8 cellular contexts compared by ENCODE assay signal in the genomic region with DNA sequence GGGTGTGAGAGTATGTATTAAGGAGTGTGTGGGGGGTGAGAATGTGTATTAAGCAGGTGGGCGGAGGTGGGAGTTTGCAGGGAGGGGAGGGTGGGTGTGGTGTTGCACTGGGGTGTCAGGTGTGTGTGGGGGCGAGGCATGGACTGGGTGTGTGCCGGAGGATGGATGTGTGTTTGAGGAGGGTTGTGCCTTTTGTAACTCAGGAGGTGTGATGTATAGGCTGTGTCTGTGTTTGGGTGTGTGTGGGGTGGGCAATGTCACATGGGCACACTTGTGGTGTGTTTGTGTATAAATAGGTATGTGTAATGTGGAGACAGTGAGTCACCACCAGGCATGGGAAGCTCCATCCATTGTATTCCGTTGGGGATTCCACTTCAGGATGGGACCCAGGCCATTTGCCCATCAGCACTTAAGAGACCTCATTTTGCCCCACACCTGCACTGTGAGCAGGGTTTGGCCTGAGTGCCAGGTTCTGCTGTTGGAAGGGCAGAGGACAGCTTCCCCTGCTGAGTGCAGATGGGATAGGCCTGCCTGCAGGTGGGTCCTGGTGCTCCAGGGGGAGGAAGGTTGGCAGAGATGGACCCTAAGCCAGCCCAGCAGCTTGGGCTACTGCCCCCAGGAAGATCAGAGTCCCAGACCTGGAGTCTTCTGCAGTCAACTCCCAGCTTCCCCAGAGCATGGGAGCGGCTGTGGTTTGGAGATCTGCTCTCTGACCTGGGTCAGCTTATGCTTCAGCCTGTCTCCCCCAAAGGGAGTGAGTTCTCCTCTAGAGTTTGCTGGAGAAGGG. TPM values are rescaled to one million over a fixed set of nuclear protein-coding genes. Genes with fewer than 3 reads are reported as not detected.
DNase-seq lines count a peak whose midpoint lies in the region; ATAC-seq and TF ChIP-seq lines count a peak whose summit lies in the region.

No MANE protein-coding gene starts in this region.

- peak overlapping the region; percentile 100 for H3K4me3 Mint-ChIP-seq in endothelial cell (ENCODE audit: unreplicated experiment)
- peak overlapping the region; percentile 75 to 96 (median 84) for H3K4me3 Mint-ChIP-seq in nephron

- H3K9me3 ChIP-seq in BE2C: no peaks in the 10 kb centered on the region
- no peaks in the 10 kb centered on the region for H3K9me3 ChIP-seq in OCI-LY7 (ENCODE audit: low read length)

- DNase-seq in BE2C (peak; percentile 48), NCI-H2029 treated with DMSO at 0.1 percent for 48 hours (lab: John Stamatoyannopoulos, UW) (peak; percentile 17), endothelial cell (ENCODE audit: low spot score) (no peak), OCI-LY7 (ENCODE audit: low spot score) (no peak)
- no peak for DNase-seq in stimulated activated CD4-positive, alpha-beta T cell treated with anti-CD3 and anti-CD28 coated beads, Interleukin-4, amount 100 ng/mL, for 4 hours

- ATAC-seq in GM21786 (IDR thresholded peaks at IDR 0.05; ENCODE audit: unreplicated experiment): no peak
- ATAC-seq in HG03159 (IDR thresholded peaks at IDR 0.05; ENCODE audit: unreplicated experiment): no peak

- H3K27me3 Mint-ChIP-seq in endothelial cell (ENCODE audit: unreplicated experiment): peaks cover 12% of the 10 kb centered on the region
- peaks cover 53% of the 10 kb centered on the region for H3K27me3 Mint-ChIP-seq in nephron (ENCODE audit: low read depth)

- H4K20me1 ChIP-seq in OCI-LY7 (ENCODE audit: insufficient read depth, low read length): no peaks in the 10 kb centered on the region

- H3K9me2 ChIP-seq in OCI-LY7 (ENCODE audit: insufficient read depth, low read length): no peaks in the 10 kb centered on the region

- no peak overlapping the region for H3K27ac Mint-ChIP-seq in endothelial cell (ENCODE audit: unreplicated experiment)
- H3K27ac Mint-ChIP-seq in nephron: peak overlapping the region; percentile 50 to 76 (median 72)

- H3K4me1 Mint-ChIP-seq in endothelial cell (ENCODE audit: unreplicated experiment): peaks cover 68% of the 10 kb centered on the region
- H3K4me1 Mint-ChIP-seq in nephron: peaks cover 75% of the 10 kb centered on the region

- H3K79me2 ChIP-seq in OCI-LY7 (ENCODE audit: insufficient read depth, low read depth, low read length): no peaks in the 10 kb centered on the region

- POLR2A ChIA-PET in OCI-LY7 (lab: Charles Lee): interaction anchor here (0.7 kb wide), 1 partner anchor 25 kb away, joined by 3 read pairs; no protein-coding TSS in a partner anchor

- H3K36me3 ChIP-seq in BE2C: peaks cover 67% of the 10 kb centered on the region
- no peaks in the 10 kb centered on the region for H3K36me3 ChIP-seq in OCI-LY7 (ENCODE audit: insufficient read depth, low read length)

- H3K4me3 ChIP-seq in BE2C (ENCODE audit: low read depth, low read length) (peak overlapping the region; percentile 97), OCI-LY7 (ENCODE audit: low read depth, low read length, poor library complexity, severe bottlenecking) (no peak overlapping the region)

- H3K27ac ChIP-seq in OCI-LY7 (ENCODE audit: low read depth, low read length, poor library complexity, severe bottlenecking): no peak overlapping the region

- no peak overlapping the region for H3K4me2 ChIP-seq in OCI-LY7 (ENCODE audit: low read length)

- H3K36me3 Mint-ChIP-seq in endothelial cell (ENCODE audit: low read depth, unreplicated experiment) (peaks cover 23% of the 10 kb centered on the region), nephron (ENCODE audit: low read depth) (no peaks in the 10 kb centered on the region)

- no peak for TF ChIP-seq CTCF in BE2C (IDR thresholded peaks at IDR 0.05; ENCODE audit: low read depth, low read length)
- no peak for TF ChIP-seq CTCF in endothelial cell (IDR thresholded peaks at IDR 0.05; ENCODE audit: unreplicated experiment)
- TF ChIP-seq CTCF in nephron (IDR thresholded peaks at IDR 0.05; ENCODE audit: unreplicated experiment in 3 of 3): no peak
- TF ChIP-seq CTCF in OCI-LY7 (conservative IDR thresholded peaks at IDR 0.05; ENCODE audit: low read length): no peak

- no TSS peak for BruUV-seq in OCI-LY7 (replicated peaks; lab: Mats Ljungman, UMichigan)

- no peak overlapping the region for H2AFZ ChIP-seq in OCI-LY7 (ENCODE audit: low read length)

- CTCF ChIA-PET in OCI-LY7 (lab: Charles Lee; ENCODE audit: unreplicated experiment): no interaction called here

- no peaks in the 10 kb centered on the region for H3K27me3 ChIP-seq in BE2C

- no peaks in the 10 kb centered on the region for H3K9me3 Mint-ChIP-seq in endothelial cell (ENCODE audit: unreplicated experiment)
- H3K9me3 Mint-ChIP-seq in nephron: no peaks in the 10 kb centered on the region

- H3K4me1 ChIP-seq in BE2C (peaks cover 43% of the 10 kb centered on the region), OCI-LY7 (ENCODE audit: insufficient read depth, low read length, poor library complexity, severe bottlenecking) (peaks cover under 1% of the 10 kb centered on the region)

- intact Hi-C loops in OCI-LY7 (cut with micrococcal nuclease; ENCODE audit: unreplicated experiment): no loop called here

RNA-seq across cellular contexts. Expression of gene UNC5B, which starts 5.9 kb away (rescaled TPM):
- polyA plus RNA-seq in BE2C (2012; ENCODE audit: insufficient read depth, insufficient read length, low read depth): 181 TPM
- 231 TPM for total RNA-seq in endothelial cell (ENCODE audit: unreplicated experiment)
- total RNA-seq in OCI-LY7 (2014; rRNA removed; shearing (Covaris generic)): not detected in 2 replicates
- total RNA-seq in OCI-LY7 (2022): not detected in 2 replicates

Comparison
In these comparisons a context has a peak if more than half of its experiments do, and no peak if none do; other contexts are left out.
1. DNase-seq: peak in BE2C (single experiment) and NCI-H2029 treated with DMSO at 0.1 percent for 48 hours (single experiment); none in endothelial cell (single experiment), stimulated activated CD4-positive, alpha-beta T cell treated with anti-CD3 and anti-CD28 coated beads, Interleukin-4, amount 100 ng/mL, for 4 hours (0 of 2) and OCI-LY7 (single experiment).
2. RNA of gene UNC5B, which starts 5.9 kb away (total RNA-seq): 231 TPM in endothelial cell (single experiment); not detected in OCI-LY7; every median in the first group is over 100 times any median in the second.